12 cellular contexts compared by ENCODE assay signal in genomic region chr6:29830409-29830808, GRCh38. TPM values are rescaled to one million over a fixed set of nuclear protein-coding genes. Genes with fewer than 3 reads are reported as not detected.
"Had no signal": no experiment of that assay in that cellular context is flagged by ENCODE, and none has a peak within 500 bp of the region (broad histone marks: within the 10 kb centered on the region; RNA-seq: fewer than 3 reads in every experiment).

No MANE protein-coding gene starts in this region.

- H2AFZ ChIP-seq: GM23248 had no signal

- H3K4me2 ChIP-seq: KMS-11 had no signal

- DNase-seq: GM23248, GOT3, H7, KBM-7 had no signal

- H3K36me3 Mint-ChIP-seq: IgD-negative memory B cell had no signal

- H3K9me3 Mint-ChIP-seq: IgD-negative memory B cell had no signal

- H3K36me3 ChIP-seq: HAP-1 had no signal

- H3K4me1 ChIP-seq: HAP-1 had no signal

- H3K9ac ChIP-seq: GM23248, KMS-11 had no signal

- H3K27ac Mint-ChIP-seq: IgD-negative memory B cell had no signal

- H3K27ac ChIP-seq: GM23248, HL-60, KMS-11 had no signal

- ATAC-seq: HCT116, HepG2 had no signal

- H3K4me3 ChIP-seq: GM23248, HAP-1 had no signal

- H3K4me3 Mint-ChIP-seq: IgD-negative memory B cell had no signal

- H3K9me3 ChIP-seq: HAP-1 had no signal

RNA-seq across cellular contexts. Expression of gene HLA-G, which starts 2.8 kb away (rescaled TPM):
- total RNA-seq: GM23248, H4, HT1080 had no signal
